In genomic region chr16:66483689-66484452, GRCh38 we compare ENCODE assay signal across 1 cellular context.
TF ChIP-seq lines count a peak whose summit lies in the region.

No MANE protein-coding gene starts in this region.

TF ChIP-seq in HepG2, 621 proteins besides CTCF, POLR2A, EP300 and RAD21 (continued from another document and continues in another):
- no peak for TF ChIP-seq RERE (CRISPR knock-in tag; IDR thresholded peaks at IDR 0.05; ENCODE audit: low read depth)
- TF ChIP-seq SOX5 (CRISPR knock-in tag; IDR thresholded peaks at IDR 0.05; ENCODE audit: borderline replicate concordance), result 0 out of 2 replicates have a peak, but pooled peaks have one; percentile 12
- no peak for TF ChIP-seq MEIS2 (CRISPR knock-in tag; IDR thresholded peaks at IDR 0.05)
- no peak for TF ChIP-seq RBM22 (optimal IDR thresholded peaks at IDR 0.05; ENCODE audit: low read length)
- no peak for TF ChIP-seq NCOA5 (CRISPR knock-in tag; IDR thresholded peaks at IDR 0.05)
- TF ChIP-seq KLF13 (CRISPR knock-in tag; IDR thresholded peaks at IDR 0.05), result no peak
- TF ChIP-seq ZNF280D (CRISPR knock-in tag; IDR thresholded peaks at IDR 0.05), result peak; percentile 78
- TF ChIP-seq PHB2 (IDR thresholded peaks at IDR 0.05; ENCODE audit: partially characterized antibody), result no peak
- TF ChIP-seq NRL (CRISPR knock-in tag; IDR thresholded peaks at IDR 0.05; ENCODE audit: borderline replicate concordance), result 0 out of 2 replicates have a peak, but pooled peaks have one; percentile 30
- TF ChIP-seq, protein P1, sequence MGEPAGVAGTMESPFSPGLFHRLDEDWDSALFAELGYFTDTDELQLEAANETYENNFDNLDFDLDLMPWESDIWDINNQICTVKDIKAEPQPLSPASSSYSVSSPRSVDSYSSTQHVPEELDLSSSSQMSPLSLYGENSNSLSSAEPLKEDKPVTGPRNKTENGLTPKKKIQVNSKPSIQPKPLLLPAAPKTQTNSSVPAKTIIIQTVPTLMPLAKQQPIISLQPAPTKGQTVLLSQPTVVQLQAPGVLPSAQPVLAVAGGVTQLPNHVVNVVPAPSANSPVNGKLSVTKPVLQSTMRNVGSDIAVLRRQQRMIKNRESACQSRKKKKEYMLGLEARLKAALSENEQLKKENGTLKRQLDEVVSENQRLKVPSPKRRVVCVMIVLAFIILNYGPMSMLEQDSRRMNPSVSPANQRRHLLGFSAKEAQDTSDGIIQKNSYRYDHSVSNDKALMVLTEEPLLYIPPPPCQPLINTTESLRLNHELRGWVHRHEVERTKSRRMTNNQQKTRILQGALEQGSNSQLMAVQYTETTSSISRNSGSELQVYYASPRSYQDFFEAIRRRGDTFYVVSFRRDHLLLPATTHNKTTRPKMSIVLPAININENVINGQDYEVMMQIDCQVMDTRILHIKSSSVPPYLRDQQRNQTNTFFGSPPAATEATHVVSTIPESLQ (CRISPR knock-in tag; conservative IDR thresholded peaks at IDR 0.05), result 0 out of 2 replicates have a peak, but pooled peaks have one; percentile 62
- TF ChIP-seq, protein P2, sequence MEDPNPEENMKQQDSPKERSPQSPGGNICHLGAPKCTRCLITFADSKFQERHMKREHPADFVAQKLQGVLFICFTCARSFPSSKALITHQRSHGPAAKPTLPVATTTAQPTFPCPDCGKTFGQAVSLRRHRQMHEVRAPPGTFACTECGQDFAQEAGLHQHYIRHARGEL (CRISPR knock-in tag; IDR thresholded peaks at IDR 0.05), result no peak
- TF ChIP-seq, protein P3, sequence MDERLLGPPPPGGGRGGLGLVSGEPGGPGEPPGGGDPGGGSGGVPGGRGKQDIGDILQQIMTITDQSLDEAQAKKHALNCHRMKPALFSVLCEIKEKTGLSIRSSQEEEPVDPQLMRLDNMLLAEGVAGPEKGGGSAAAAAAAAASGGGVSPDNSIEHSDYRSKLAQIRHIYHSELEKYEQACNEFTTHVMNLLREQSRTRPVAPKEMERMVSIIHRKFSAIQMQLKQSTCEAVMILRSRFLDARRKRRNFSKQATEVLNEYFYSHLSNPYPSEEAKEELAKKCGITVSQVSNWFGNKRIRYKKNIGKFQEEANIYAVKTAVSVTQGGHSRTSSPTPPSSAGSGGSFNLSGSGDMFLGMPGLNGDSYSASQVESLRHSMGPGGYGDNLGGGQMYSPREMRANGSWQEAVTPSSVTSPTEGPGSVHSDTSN (CRISPR knock-in tag; IDR thresholded peaks at IDR 0.05), result 0 out of 2 replicates have a peak, but pooled peaks have one; percentile 15
- TF ChIP-seq, protein P4, sequence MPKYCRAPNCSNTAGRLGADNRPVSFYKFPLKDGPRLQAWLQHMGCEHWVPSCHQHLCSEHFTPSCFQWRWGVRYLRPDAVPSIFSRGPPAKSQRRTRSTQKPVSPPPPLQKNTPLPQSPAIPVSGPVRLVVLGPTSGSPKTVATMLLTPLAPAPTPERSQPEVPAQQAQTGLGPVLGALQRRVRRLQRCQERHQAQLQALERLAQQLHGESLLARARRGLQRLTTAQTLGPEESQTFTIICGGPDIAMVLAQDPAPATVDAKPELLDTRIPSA (CRISPR knock-in tag; IDR thresholded peaks at IDR 0.05; ENCODE audit: borderline replicate concordance), result no peak
- TF ChIP-seq ZNF431 (CRISPR knock-in tag; IDR thresholded peaks at IDR 0.05; ENCODE audit: borderline replicate concordance, low read depth), result no peak
- TF ChIP-seq, protein P5, sequence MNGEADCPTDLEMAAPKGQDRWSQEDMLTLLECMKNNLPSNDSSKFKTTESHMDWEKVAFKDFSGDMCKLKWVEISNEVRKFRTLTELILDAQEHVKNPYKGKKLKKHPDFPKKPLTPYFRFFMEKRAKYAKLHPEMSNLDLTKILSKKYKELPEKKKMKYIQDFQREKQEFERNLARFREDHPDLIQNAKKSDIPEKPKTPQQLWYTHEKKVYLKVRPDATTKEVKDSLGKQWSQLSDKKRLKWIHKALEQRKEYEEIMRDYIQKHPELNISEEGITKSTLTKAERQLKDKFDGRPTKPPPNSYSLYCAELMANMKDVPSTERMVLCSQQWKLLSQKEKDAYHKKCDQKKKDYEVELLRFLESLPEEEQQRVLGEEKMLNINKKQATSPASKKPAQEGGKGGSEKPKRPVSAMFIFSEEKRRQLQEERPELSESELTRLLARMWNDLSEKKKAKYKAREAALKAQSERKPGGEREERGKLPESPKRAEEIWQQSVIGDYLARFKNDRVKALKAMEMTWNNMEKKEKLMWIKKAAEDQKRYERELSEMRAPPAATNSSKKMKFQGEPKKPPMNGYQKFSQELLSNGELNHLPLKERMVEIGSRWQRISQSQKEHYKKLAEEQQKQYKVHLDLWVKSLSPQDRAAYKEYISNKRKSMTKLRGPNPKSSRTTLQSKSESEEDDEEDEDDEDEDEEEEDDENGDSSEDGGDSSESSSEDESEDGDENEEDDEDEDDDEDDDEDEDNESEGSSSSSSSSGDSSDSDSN (CRISPR knock-in tag; IDR thresholded peaks at IDR 0.05), result no peak
- TF ChIP-seq GATAD2A (CRISPR knock-in tag; IDR thresholded peaks at IDR 0.05), result peak; percentile 63; the same call in 1 of the 2 replicates
- no peak for TF ChIP-seq ATAD3A (CRISPR knock-in tag; IDR thresholded peaks at IDR 0.05)
- TF ChIP-seq, protein P6, sequence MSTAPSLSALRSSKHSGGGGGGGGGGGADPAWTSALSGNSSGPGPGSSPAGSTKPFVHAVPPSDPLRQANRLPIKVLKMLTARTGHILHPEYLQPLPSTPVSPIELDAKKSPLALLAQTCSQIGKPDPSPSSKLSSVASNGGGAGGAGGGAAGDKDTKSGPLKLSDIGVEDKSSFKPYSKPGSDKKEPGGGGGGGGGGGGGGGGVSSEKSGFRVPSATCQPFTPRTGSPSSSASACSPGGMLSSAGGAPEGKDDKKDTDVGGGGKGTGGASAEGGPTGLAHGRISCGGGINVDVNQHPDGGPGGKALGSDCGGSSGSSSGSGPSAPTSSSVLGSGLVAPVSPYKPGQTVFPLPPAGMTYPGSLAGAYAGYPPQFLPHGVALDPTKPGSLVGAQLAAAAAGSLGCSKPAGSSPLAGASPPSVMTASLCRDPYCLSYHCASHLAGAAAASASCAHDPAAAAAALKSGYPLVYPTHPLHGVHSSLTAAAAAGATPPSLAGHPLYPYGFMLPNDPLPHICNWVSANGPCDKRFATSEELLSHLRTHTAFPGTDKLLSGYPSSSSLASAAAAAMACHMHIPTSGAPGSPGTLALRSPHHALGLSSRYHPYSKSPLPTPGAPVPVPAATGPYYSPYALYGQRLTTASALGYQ (CRISPR knock-in tag; IDR thresholded peaks at IDR 0.05), result no peak
- TF ChIP-seq ZNF564 (CRISPR knock-in tag; IDR thresholded peaks at IDR 0.05), result no peak
- no peak for TF ChIP-seq ZNF460 (CRISPR knock-in tag; IDR thresholded peaks at IDR 0.05; ENCODE audit: borderline replicate concordance)
- no peak for TF ChIP-seq GZF1 (CRISPR knock-in tag; IDR thresholded peaks at IDR 0.05)
- no peak for TF ChIP-seq TP53 (CRISPR knock-in tag; conservative IDR thresholded peaks at IDR 0.05)
- no peak for TF ChIP-seq JARID2 (CRISPR knock-in tag; IDR thresholded peaks at IDR 0.05; ENCODE audit: insufficient replicate concordance)
- no peak for TF ChIP-seq RCOR2 (CRISPR knock-in tag; IDR thresholded peaks at IDR 0.05)
- no peak for TF ChIP-seq SETDB1 (CRISPR knock-in tag; IDR thresholded peaks at IDR 0.05; ENCODE audit: borderline replicate concordance)
- TF ChIP-seq, protein P7, sequence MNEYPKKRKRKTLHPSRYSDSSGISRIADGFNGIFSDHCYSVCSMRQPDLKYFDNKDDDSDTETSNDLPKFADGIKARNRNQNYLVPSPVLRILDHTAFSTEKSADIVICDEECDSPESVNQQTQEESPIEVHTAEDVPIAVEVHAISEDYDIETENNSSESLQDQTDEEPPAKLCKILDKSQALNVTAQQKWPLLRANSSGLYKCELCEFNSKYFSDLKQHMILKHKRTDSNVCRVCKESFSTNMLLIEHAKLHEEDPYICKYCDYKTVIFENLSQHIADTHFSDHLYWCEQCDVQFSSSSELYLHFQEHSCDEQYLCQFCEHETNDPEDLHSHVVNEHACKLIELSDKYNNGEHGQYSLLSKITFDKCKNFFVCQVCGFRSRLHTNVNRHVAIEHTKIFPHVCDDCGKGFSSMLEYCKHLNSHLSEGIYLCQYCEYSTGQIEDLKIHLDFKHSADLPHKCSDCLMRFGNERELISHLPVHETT (CRISPR knock-in tag; conservative IDR thresholded peaks at IDR 0.05), result no peak
- TF ChIP-seq CCAR2 (optimal IDR thresholded peaks at IDR 0.05; ENCODE audit: low read depth, low read length), result no peak
- no peak for TF ChIP-seq ZNF607 (CRISPR knock-in tag; IDR thresholded peaks at IDR 0.05; ENCODE audit: borderline replicate concordance)
- TF ChIP-seq ZNF337 (CRISPR knock-in tag; IDR thresholded peaks at IDR 0.05; ENCODE audit: borderline replicate concordance, low read depth), result no peak
- TF ChIP-seq TERF1 (CRISPR knock-in tag; IDR thresholded peaks at IDR 0.05), result no peak
- no peak for TF ChIP-seq ZFYVE20 (CRISPR knock-in tag; IDR thresholded peaks at IDR 0.05; ENCODE audit: borderline replicate concordance, low read depth)
- 0 out of 2 replicates have a peak, but pooled peaks have one; percentile 53 for TF ChIP-seq IRF2 (CRISPR knock-in tag; IDR thresholded peaks at IDR 0.05)
- TF ChIP-seq, protein P8, sequence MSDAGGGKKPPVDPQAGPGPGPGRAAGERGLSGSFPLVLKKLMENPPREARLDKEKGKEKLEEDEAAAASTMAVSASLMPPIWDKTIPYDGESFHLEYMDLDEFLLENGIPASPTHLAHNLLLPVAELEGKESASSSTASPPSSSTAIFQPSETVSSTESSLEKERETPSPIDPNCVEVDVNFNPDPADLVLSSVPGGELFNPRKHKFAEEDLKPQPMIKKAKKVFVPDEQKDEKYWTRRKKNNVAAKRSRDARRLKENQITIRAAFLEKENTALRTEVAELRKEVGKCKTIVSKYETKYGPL (CRISPR knock-in tag; IDR thresholded peaks at IDR 0.05), result no peak
- TF ChIP-seq TBX3 (IDR thresholded peaks at IDR 0.05; ENCODE audit: borderline replicate concordance), result no peak
- no peak for TF ChIP-seq EED (CRISPR knock-in tag; IDR thresholded peaks at IDR 0.05)
- 0 out of 2 replicates have a peak, but pooled peaks have one; percentile 36 for TF ChIP-seq SPEN (CRISPR knock-in tag; IDR thresholded peaks at IDR 0.05; ENCODE audit: low read depth)
- TF ChIP-seq NFE2 (CRISPR knock-in tag; IDR thresholded peaks at IDR 0.05), result no peak
- 0 out of 2 replicates have a peak, but pooled peaks have one; percentile 36 for TF ChIP-seq TSC22D2 (CRISPR knock-in tag; IDR thresholded peaks at IDR 0.05; ENCODE audit: borderline replicate concordance)
- no peak for TF ChIP-seq HMG20A (CRISPR knock-in tag; IDR thresholded peaks at IDR 0.05; ENCODE audit: borderline replicate concordance)
- TF ChIP-seq FOXO1 (CRISPR knock-in tag; IDR thresholded peaks at IDR 0.05), result no peak
- no peak for TF ChIP-seq ZNF713 (CRISPR knock-in tag; IDR thresholded peaks at IDR 0.05)
